In the genomic region with DNA sequence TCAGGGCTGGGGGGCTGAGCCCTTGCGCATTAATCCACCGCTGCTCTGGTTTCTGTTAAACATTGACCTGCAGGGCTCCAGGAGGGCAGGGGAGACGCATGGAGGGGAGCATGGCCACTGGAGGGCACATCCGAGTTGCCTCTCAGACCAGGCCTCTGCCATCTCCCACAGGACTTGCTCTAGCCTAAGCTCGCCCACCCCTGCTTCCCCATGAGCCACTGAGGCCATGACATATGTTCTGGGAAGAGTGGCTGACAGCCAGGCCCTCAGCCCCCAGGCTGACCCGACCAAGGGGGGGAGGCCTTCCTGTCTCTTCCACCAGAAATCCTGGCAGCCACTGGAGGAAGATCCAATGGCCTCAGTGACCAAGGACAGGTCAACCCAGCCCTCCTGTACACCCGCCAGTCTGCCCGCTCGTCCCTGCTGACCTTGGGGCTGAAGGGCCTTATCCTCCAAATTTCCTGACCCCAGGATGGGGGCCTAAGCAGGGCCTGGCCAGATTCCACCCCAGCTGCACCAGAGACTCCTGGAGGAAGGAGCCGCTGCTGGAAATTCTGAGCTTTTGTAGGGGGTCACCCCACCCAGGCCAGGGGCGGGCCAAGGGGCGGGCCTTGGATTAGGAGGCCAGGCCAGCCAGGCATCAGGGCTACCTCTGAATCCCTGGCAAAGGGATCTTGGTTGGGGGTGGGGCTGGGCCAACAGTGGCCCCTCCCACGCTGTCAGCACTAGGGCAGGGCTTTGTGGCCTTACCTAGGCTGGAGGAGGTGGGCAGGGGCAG, we compare ENCODE assay signal across 1 cellular context.
TF ChIP-seq lines count a peak whose summit lies in the region.

A gene with protein sequence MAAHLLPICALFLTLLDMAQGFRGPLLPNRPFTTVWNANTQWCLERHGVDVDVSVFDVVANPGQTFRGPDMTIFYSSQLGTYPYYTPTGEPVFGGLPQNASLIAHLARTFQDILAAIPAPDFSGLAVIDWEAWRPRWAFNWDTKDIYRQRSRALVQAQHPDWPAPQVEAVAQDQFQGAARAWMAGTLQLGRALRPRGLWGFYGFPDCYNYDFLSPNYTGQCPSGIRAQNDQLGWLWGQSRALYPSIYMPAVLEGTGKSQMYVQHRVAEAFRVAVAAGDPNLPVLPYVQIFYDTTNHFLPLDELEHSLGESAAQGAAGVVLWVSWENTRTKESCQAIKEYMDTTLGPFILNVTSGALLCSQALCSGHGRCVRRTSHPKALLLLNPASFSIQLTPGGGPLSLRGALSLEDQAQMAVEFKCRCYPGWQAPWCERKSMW (minus strand): TSS at position 537 of the 778 bp plus-strand sequence. CDS start 618 bp downstream, outside the sequence.

TF ChIP-seq in HepG2, 621 proteins besides CTCF, POLR2A, EP300 and RAD21 (continued from another document and continues in another):
- TF ChIP-seq, protein P1, sequence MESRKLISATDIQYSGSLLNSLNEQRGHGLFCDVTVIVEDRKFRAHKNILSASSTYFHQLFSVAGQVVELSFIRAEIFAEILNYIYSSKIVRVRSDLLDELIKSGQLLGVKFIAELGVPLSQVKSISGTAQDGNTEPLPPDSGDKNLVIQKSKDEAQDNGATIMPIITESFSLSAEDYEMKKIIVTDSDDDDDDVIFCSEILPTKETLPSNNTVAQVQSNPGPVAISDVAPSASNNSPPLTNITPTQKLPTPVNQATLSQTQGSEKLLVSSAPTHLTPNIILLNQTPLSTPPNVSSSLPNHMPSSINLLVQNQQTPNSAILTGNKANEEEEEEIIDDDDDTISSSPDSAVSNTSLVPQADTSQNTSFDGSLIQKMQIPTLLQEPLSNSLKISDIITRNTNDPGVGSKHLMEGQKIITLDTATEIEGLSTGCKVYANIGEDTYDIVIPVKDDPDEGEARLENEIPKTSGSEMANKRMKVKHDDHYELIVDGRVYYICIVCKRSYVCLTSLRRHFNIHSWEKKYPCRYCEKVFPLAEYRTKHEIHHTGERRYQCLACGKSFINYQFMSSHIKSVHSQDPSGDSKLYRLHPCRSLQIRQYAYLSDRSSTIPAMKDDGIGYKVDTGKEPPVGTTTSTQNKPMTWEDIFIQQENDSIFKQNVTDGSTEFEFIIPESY (CRISPR knock-in tag; IDR thresholded peaks at IDR 0.05), result no peak
- TF ChIP-seq ZNF230 (CRISPR knock-in tag; IDR thresholded peaks at IDR 0.05) (peak; percentile 72; the same call in 1 of the 2 replicates), ZNF790 (CRISPR knock-in tag; IDR thresholded peaks at IDR 0.05; ENCODE audit: borderline replicate concordance) (no peak), ZNF558 (CRISPR knock-in tag; IDR thresholded peaks at IDR 0.05; ENCODE audit: borderline replicate concordance) (no peak), KDM2A (CRISPR knock-in tag; IDR thresholded peaks at IDR 0.05; ENCODE audit: borderline replicate concordance, low read depth) (peak; percentile 44; the same call in 1 of the 2 replicates), TARDBP (CRISPR knock-in tag; IDR thresholded peaks at IDR 0.05) (peak; percentile 75), CEBPG (CRISPR knock-in tag; IDR thresholded peaks at IDR 0.05) (peak; percentile 20; the same call in 1 of the 2 replicates), ZKSCAN1 (IDR thresholded peaks at IDR 0.05; ENCODE audit: low read length) (0 out of 2 replicates have a peak, but pooled peaks have one; percentile 27), TCF12 (IDR thresholded peaks at IDR 0.05) (no peak), TCF12 (CRISPR knock-in tag; IDR thresholded peaks at IDR 0.05) (no peak), MIXL1 (CRISPR knock-in tag; IDR thresholded peaks at IDR 0.05) (no peak), ZNF598 (CRISPR knock-in tag; IDR thresholded peaks at IDR 0.05; ENCODE audit: borderline replicate concordance) (peak; percentile 78; the same call in 1 of the 2 replicates), HMG20B (CRISPR knock-in tag; conservative IDR thresholded peaks at IDR 0.05) (no peak), NRL (CRISPR knock-in tag; IDR thresholded peaks at IDR 0.05; ENCODE audit: borderline replicate concordance) (no peak; the same call in 1 of the 2 replicates), RORA (CRISPR knock-in tag; IDR thresholded peaks at IDR 0.05) (no peak), ZFP36L1 (CRISPR knock-in tag; IDR thresholded peaks at IDR 0.05) (peak; percentile 51; the same call in 1 of the 2 replicates), PTBP1 (IDR thresholded peaks at IDR 0.05; ENCODE audit: low read depth, low read length, poor library complexity, severe bottlenecking) (peak; percentile 68), NONO (IDR thresholded peaks at IDR 0.05) (no peak), NONO (CRISPR knock-in tag; conservative IDR thresholded peaks at IDR 0.05) (no peak; the same call in 1 of the 2 replicates), POGZ (CRISPR knock-in tag; IDR thresholded peaks at IDR 0.05) (peak; percentile 56), SETDB1 (CRISPR knock-in tag; IDR thresholded peaks at IDR 0.05; ENCODE audit: borderline replicate concordance) (no peak), NR2F6 (IDR thresholded peaks at IDR 0.05) (peak; percentile 34; the same call in 1 of the 2 replicates), NR2F6 (CRISPR knock-in tag; IDR thresholded peaks at IDR 0.05) (peak; percentile 60), ZNF160 (CRISPR knock-in tag; IDR thresholded peaks at IDR 0.05) (peak; percentile 82; the same call in 1 of the 2 replicates), IRX3 (CRISPR knock-in tag; IDR thresholded peaks at IDR 0.05; ENCODE audit: borderline replicate concordance, low read depth) (0 out of 2 replicates have a peak, but pooled peaks have one; percentile 66), GATAD2A (CRISPR knock-in tag; IDR thresholded peaks at IDR 0.05) (peak; percentile 21; the same call in 1 of the 2 replicates), REPIN1 (CRISPR knock-in tag; IDR thresholded peaks at IDR 0.05; ENCODE audit: borderline replicate concordance, low read depth) (peak; percentile 91)
- TF ChIP-seq, protein P2, sequence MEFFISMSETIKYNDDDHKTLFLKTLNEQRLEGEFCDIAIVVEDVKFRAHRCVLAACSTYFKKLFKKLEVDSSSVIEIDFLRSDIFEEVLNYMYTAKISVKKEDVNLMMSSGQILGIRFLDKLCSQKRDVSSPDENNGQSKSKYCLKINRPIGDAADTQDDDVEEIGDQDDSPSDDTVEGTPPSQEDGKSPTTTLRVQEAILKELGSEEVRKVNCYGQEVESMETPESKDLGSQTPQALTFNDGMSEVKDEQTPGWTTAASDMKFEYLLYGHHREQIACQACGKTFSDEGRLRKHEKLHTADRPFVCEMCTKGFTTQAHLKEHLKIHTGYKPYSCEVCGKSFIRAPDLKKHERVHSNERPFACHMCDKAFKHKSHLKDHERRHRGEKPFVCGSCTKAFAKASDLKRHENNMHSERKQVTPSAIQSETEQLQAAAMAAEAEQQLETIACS (CRISPR knock-in tag; IDR thresholded peaks at IDR 0.05), result no peak
- TF ChIP-seq, protein P3, sequence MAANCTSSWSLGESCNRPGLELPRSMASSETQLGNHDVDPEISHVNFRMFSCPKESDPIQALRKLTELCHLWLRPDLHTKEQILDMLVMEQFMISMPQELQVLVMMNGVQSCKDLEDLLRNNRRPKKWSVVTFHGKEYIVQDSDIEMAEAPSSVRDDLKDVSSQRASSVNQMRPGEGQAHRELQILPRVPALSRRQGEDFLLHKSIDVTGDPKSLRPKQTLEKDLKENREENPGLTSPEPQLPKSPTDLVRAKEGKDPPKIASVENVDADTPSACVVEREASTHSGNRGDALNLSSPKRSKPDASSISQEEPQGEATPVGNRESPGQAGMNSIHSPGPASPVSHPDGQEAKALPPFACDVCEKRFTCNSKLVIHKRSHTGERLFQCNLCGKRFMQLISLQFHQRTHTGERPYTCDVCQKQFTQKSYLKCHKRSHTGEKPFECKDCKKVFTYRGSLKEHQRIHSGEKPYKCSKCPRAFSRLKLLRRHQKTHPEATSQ (CRISPR knock-in tag; IDR thresholded peaks at IDR 0.05; ENCODE audit: borderline replicate concordance), result peak; percentile 85; the same call in 1 of the 2 replicates
- TF ChIP-seq, protein P4, sequence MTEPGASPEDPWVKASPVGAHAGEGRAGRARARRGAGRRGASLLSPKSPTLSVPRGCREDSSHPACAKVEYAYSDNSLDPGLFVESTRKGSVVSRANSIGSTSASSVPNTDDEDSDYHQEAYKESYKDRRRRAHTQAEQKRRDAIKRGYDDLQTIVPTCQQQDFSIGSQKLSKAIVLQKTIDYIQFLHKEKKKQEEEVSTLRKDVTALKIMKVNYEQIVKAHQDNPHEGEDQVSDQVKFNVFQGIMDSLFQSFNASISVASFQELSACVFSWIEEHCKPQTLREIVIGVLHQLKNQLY (CRISPR knock-in tag; IDR thresholded peaks at IDR 0.05), result no peak
- TF ChIP-seq, protein P5, sequence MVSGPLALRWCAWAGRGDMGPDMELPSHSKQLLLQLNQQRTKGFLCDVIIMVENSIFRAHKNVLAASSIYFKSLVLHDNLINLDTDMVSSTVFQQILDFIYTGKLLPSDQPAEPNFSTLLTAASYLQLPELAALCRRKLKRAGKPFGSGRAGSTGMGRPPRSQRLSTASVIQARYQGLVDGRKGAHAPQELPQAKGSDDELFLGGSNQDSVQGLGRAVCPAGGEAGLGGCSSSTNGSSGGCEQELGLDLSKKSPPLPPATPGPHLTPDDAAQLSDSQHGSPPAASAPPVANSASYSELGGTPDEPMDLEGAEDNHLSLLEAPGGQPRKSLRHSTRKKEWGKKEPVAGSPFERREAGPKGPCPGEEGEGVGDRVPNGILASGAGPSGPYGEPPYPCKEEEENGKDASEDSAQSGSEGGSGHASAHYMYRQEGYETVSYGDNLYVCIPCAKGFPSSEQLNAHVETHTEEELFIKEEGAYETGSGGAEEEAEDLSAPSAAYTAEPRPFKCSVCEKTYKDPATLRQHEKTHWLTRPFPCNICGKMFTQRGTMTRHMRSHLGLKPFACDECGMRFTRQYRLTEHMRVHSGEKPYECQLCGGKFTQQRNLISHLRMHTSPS (CRISPR knock-in tag; IDR thresholded peaks at IDR 0.05; ENCODE audit: low read depth), result peak; percentile 70
- TF ChIP-seq, protein P6, sequence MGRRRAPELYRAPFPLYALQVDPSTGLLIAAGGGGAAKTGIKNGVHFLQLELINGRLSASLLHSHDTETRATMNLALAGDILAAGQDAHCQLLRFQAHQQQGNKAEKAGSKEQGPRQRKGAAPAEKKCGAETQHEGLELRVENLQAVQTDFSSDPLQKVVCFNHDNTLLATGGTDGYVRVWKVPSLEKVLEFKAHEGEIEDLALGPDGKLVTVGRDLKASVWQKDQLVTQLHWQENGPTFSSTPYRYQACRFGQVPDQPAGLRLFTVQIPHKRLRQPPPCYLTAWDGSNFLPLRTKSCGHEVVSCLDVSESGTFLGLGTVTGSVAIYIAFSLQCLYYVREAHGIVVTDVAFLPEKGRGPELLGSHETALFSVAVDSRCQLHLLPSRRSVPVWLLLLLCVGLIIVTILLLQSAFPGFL (CRISPR knock-in tag; IDR thresholded peaks at IDR 0.05), result 0 out of 2 replicates have a peak, but pooled peaks have one; percentile 37
- TF ChIP-seq, protein P7, sequence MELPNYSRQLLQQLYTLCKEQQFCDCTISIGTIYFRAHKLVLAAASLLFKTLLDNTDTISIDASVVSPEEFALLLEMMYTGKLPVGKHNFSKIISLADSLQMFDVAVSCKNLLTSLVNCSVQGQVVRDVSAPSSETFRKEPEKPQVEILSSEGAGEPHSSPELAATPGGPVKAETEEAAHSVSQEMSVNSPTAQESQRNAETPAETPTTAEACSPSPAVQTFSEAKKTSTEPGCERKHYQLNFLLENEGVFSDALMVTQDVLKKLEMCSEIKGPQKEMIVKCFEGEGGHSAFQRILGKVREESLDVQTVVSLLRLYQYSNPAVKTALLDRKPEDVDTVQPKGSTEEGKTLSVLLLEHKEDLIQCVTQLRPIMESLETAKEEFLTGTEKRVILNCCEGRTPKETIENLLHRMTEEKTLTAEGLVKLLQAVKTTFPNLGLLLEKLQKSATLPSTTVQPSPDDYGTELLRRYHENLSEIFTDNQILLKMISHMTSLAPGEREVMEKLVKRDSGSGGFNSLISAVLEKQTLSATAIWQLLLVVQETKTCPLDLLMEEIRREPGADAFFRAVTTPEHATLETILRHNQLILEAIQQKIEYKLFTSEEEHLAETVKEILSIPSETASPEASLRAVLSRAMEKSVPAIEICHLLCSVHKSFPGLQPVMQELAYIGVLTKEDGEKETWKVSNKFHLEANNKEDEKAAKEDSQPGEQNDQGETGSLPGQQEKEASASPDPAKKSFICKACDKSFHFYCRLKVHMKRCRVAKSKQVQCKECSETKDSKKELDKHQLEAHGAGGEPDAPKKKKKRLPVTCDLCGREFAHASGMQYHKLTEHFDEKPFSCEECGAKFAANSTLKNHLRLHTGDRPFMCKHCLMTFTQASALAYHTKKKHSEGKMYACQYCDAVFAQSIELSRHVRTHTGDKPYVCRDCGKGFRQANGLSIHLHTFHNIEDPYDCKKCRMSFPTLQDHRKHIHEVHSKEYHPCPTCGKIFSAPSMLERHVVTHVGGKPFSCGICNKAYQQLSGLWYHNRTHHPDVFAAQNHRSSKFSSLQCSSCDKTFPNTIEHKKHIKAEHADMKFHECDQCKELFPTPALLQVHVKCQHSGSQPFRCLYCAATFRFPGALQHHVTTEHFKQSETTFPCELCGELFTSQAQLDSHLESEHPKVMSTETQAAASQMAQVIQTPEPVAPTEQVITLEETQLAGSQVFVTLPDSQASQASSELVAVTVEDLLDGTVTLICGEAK (IDR thresholded peaks at IDR 0.05), result no peak
- TF ChIP-seq, protein P7 (CRISPR knock-in tag; IDR thresholded peaks at IDR 0.05), result no peak
- TF ChIP-seq, protein P8, sequence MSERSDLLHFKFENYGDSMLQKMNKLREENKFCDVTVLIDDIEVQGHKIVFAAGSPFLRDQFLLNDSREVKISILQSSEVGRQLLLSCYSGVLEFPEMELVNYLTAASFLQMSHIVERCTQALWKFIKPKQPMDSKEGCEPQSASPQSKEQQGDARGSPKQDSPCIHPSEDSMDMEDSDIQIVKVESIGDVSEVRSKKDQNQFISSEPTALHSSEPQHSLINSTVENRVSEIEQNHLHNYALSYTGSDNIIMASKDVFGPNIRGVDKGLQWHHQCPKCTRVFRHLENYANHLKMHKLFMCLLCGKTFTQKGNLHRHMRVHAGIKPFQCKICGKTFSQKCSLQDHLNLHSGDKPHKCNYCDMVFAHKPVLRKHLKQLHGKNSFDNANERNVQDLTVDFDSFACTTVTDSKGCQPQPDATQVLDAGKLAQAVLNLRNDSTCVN (CRISPR knock-in tag; IDR thresholded peaks at IDR 0.05; ENCODE audit: borderline replicate concordance), result no peak
